In genomic region chr20:33810885-33811762, GRCh38 we compare ENCODE assay signal across 8 cellular contexts. TPM values are rescaled to one million over a fixed set of nuclear protein-coding genes. Genes with fewer than 3 reads are reported as not detected.
DNase-seq lines count a peak whose midpoint lies in the region; ATAC-seq and TF ChIP-seq lines count a peak whose summit lies in the region.

CHMP4B (plus strand) TSS chr20:33811348; CDS start chr20:33811469, 121 bp downstream.

- peak within 1 kb of the TSS; percentile 82 for H3K4me2 ChIP-seq in DND-41 (ENCODE audit: insufficient read depth, low read length)
- peak within 1 kb of the TSS; percentile 97 for H3K4me2 ChIP-seq in GM23248 (ENCODE audit: unreplicated experiment)

- H2AFZ ChIP-seq in DND-41 (ENCODE audit: low read depth, low read length) = peak within 1 kb of the TSS; percentile 78
- peak within 1 kb of the TSS; percentile 63 for H2AFZ ChIP-seq in GM23248

- H3K79me2 ChIP-seq in DND-41 (ENCODE audit: insufficient read depth, low read length) (peaks cover 49% of the 10 kb centered on the region), GM23248 (ENCODE audit: insufficient read depth) (peaks cover 46% of the 10 kb centered on the region)

- H3K27ac ChIP-seq in DND-41 (ENCODE audit: low read length) = peak within 1 kb of the TSS; percentile 71
- peak within 1 kb of the TSS; percentile 98 for H3K27ac ChIP-seq in GM23248
- peak within 1 kb of the TSS; percentile 95 for H3K27ac ChIP-seq in naive thymus-derived CD4-positive, alpha-beta T cell (ENCODE audit: low read depth, low read length)

- peak within 1 kb of the TSS; percentile 84 to 96 (median 91) for H3K27ac Mint-ChIP-seq in naive thymus-derived CD4-positive, alpha-beta T cell
- peak within 1 kb of the TSS; percentile 98 for H3K27ac Mint-ChIP-seq in stimulated activated naive B cell treated with anti-CD40 and anti-IgM and Interleukin-4, amounts not matched to agents 10 μg/mL and 1 μg/mL and 100 μg/mL, for 72 hours

- peak within 1 kb of the TSS; percentile 89 to 100 (median 95) for H3K4me3 Mint-ChIP-seq in naive thymus-derived CD4-positive, alpha-beta T cell
- peak within 1 kb of the TSS; percentile 95 to 99 for H3K4me3 Mint-ChIP-seq in stimulated activated naive B cell treated with anti-CD40 and anti-IgM and Interleukin-4, amounts not matched to agents 10 μg/mL and 1 μg/mL and 100 μg/mL, for 72 hours

- TF ChIP-seq CTCF in DND-41 (IDR thresholded peaks at IDR 0.05; ENCODE audit: borderline replicate concordance, extremely low read depth, low read length, poor library complexity, severe bottlenecking) = no peak

- POLR2A ChIA-PET in naive thymus-derived CD4-positive, alpha-beta T cell (lab: Charles Lee) = interaction anchor here (0.5 to 2.4 kb wide), 18 partner anchors 9 to 410 kb away, joined by 3 to 20 read pairs (median 3); partner anchors contain the start of genes CDK5RAP1, EIF2S2, PXMP4 and RALY

- intact Hi-C loops in naive thymus-derived CD4-positive, alpha-beta T cell (cut with micrococcal nuclease) = loop anchor here (1.0 to 10.0 kb wide), 21 partner anchors 41 to 1644 kb away; partner anchors contain the start of genes EIF2S2 (in 2 of the 2), ITCH (in 2 of the 2), PXMP4 (in 2 of the 2) and RALY (in 2 of the 2)

- H3K36me3 Mint-ChIP-seq in naive thymus-derived CD4-positive, alpha-beta T cell = peaks cover 4 to 22% (median 9%) of the 10 kb centered on the region in 5 donors
- peaks cover 31 to 51% of the 10 kb centered on the region in 2 donors for H3K36me3 Mint-ChIP-seq in stimulated activated naive B cell treated with anti-CD40 and anti-IgM and Interleukin-4, amounts not matched to agents 10 μg/mL and 1 μg/mL and 100 μg/mL, for 72 hours

- H3K27me3 ChIP-seq in DND-41 (ENCODE audit: insufficient read depth, low read length, poor library complexity) (no peaks in the 10 kb centered on the region), GM23248 (replicated peaks; ENCODE audit: insufficient read depth) (no peaks in the 10 kb centered on the region)
- H3K27me3 ChIP-seq in naive thymus-derived CD4-positive, alpha-beta T cell (ENCODE audit: control insufficient read depth in 2 of 2, insufficient read depth in 2 of 2, low read length in 2 of 2) = no peaks in the 10 kb centered on the region

- H3K4me1 ChIP-seq in DND-41 (ENCODE audit: insufficient read depth, low read length) (peaks cover 43% of the 10 kb centered on the region), GM23248 (ENCODE audit: insufficient read depth) (peaks cover 19% of the 10 kb centered on the region)
- peaks cover 22 to 23% of the 10 kb centered on the region in 2 donors for H3K4me1 ChIP-seq in naive thymus-derived CD4-positive, alpha-beta T cell (ENCODE audit: control insufficient read depth in 2 of 2, insufficient read depth in 2 of 2, low read length in 2 of 2)

- H3K4me3 ChIP-seq in DND-41 (ENCODE audit: low read depth in 1 of 2, low read length in 2 of 2) (peak within 1 kb of the TSS; percentile 57 to 70), GM23248 (peak within 1 kb of the TSS; percentile 93)
- H3K4me3 ChIP-seq in naive thymus-derived CD4-positive, alpha-beta T cell (ENCODE audit: low read length) = peak within 1 kb of the TSS; percentile 74

- no peaks in the 10 kb centered on the region for H3K9me3 ChIP-seq in DND-41 (ENCODE audit: insufficient read depth, low read length, severe bottlenecking)
- no peaks in the 10 kb centered on the region for H3K9me3 ChIP-seq in GM23248 (ENCODE audit: low read depth)
- H3K9me3 ChIP-seq in naive thymus-derived CD4-positive, alpha-beta T cell (ENCODE audit: control insufficient read depth in 2 of 3, low read length in 3 of 3) = no peaks in the 10 kb centered on the region

- WGBS in GM23248 (ENCODE audit: low coverage in 1 of 2, low lambda C conversion rate in 2 of 2, missing lambda C conversion rate in 2 of 2), 2 experiments = 1 to 2% methylated on average over 36 to 50 of the region's 70 CpGs

- peaks cover 36 to 47% (median 42%) of the 10 kb centered on the region in 7 donors for H3K4me1 Mint-ChIP-seq in naive thymus-derived CD4-positive, alpha-beta T cell
- H3K4me1 Mint-ChIP-seq in stimulated activated naive B cell treated with anti-CD40 and anti-IgM and Interleukin-4, amounts not matched to agents 10 μg/mL and 1 μg/mL and 100 μg/mL, for 72 hours = peaks cover 33 to 41% of the 10 kb centered on the region in 2 donors

- ATAC-seq in DND-41 (ENCODE audit: insufficient read depth, low read depth) = peak; percentile 95
- peak; percentile 98 for ATAC-seq in naive thymus-derived CD4-positive, alpha-beta T cell
- peak; percentile 96 to 98 for ATAC-seq in stimulated activated naive B cell treated with anti-CD40 and anti-IgM and Interleukin-4, amounts not matched to agents 10 μg/mL and 1 μg/mL and 100 μg/mL, for 72 hours (replicated peaks)

- DNase-seq in DND-41 (peak; percentile 99), GM23248 (peak; percentile 100), Kasumi-1 (lab: John Stamatoyannopoulos, UW) (peak; percentile 98), RPMI8226 (peak; percentile 98), fibroblast of gingiva (ENCODE audit: low read depth) (peak; percentile 98)
- peak; percentile 96 to 97 for DNase-seq in activated T-helper 1 cell treated with anti-CD3 and anti-CD28 coated beads, Interleukin-2, amount 50 U/mL, for 16 hours (ENCODE audit: low read depth in 1 of 2, low spot score in 1 of 2)
- peak; percentile 94 to 99 (median 98) for DNase-seq in naive thymus-derived CD4-positive, alpha-beta T cell
- peak; percentile 98 for DNase-seq in stimulated activated naive B cell treated with anti-CD40 and anti-IgM and Interleukin-4, amounts not matched to agents 10 μg/mL and 1 μg/mL and 100 μg/mL, for 72 hours

- in situ Hi-C loops in GM23248 (cut with MboI) = no loop called here

- H3K9ac ChIP-seq in DND-41 (ENCODE audit: low read depth, low read length) (peak within 1 kb of the TSS; percentile 71), GM23248 (peak within 1 kb of the TSS; percentile 98)

- no peaks in the 10 kb centered on the region for H3K9me3 Mint-ChIP-seq in naive thymus-derived CD4-positive, alpha-beta T cell
- no peaks in the 10 kb centered on the region for H3K9me3 Mint-ChIP-seq in stimulated activated naive B cell treated with anti-CD40 and anti-IgM and Interleukin-4, amounts not matched to agents 10 μg/mL and 1 μg/mL and 100 μg/mL, for 72 hours

- no peaks in the 10 kb centered on the region for H3K9me2 ChIP-seq in GM23248 (ENCODE audit: insufficient read depth)

- CTCF ChIA-PET in naive thymus-derived CD4-positive, alpha-beta T cell (lab: Charles Lee) = interaction anchor here (0.6 to 2.4 kb wide), 5 partner anchors 9 to 104 kb away, joined by 4 to 6 read pairs (median 5); no protein-coding TSS in a partner anchor

- peaks cover 41% of the 10 kb centered on the region for H4K20me1 ChIP-seq in DND-41 (ENCODE audit: insufficient read depth, low read length)
- peaks cover 19% of the 10 kb centered on the region for H4K20me1 ChIP-seq in GM23248 (ENCODE audit: insufficient read depth)

- H3K27me3 Mint-ChIP-seq in naive thymus-derived CD4-positive, alpha-beta T cell = peaks cover 0 to 5% (median 0%) of the 10 kb centered on the region in 5 donors
- no peaks in the 10 kb centered on the region for H3K27me3 Mint-ChIP-seq in stimulated activated naive B cell treated with anti-CD40 and anti-IgM and Interleukin-4, amounts not matched to agents 10 μg/mL and 1 μg/mL and 100 μg/mL, for 72 hours

- peaks cover 21% of the 10 kb centered on the region for H3K36me3 ChIP-seq in DND-41 (ENCODE audit: insufficient read depth, low read length)
- no peaks in the 10 kb centered on the region for H3K36me3 ChIP-seq in GM23248 (ENCODE audit: low read depth)
- peaks cover 0 to 12% (median 4%) of the 10 kb centered on the region in 3 experiments for H3K36me3 ChIP-seq in naive thymus-derived CD4-positive, alpha-beta T cell (ENCODE audit: control insufficient read depth in 2 of 3, insufficient read depth in 3 of 3, low read length in 3 of 3)

- peaks cover 14% of the 10 kb centered on the region for H3F3A ChIP-seq in GM23248 (ENCODE audit: insufficient read depth)

RNA-seq across cellular contexts. Expression of gene CHMP4B, which starts in this region (rescaled TPM):
- total RNA-seq in GM23248 (2014; rRNA removed; shearing (Covaris generic)) = 35.3 and 48.2 TPM in 2 replicates
- polyA plus RNA-seq in GM23248 (2016; fragmentation: Nextera tagmentation; extraction: Ambion mirVana) = 4.7 and 5.5 TPM in 2 replicates
- total RNA-seq in naive thymus-derived CD4-positive, alpha-beta T cell = 10 to 100 TPM; 47.5 to 80.8 (median 54.4) TPM
- polyA plus RNA-seq in naive thymus-derived CD4-positive, alpha-beta T cell = 1 to 10 TPM; 4.9 to 5.2 TPM

Comparison
In these comparisons a context has a peak if more than half of its experiments do, and no peak if none do; other contexts are left out.
1. Peak in every context shown above with its lines: DNase-seq, ATAC-seq, H3K4me3 ChIP-seq and H3K27ac ChIP-seq.